1 cellular context compared by ENCODE assay signal in genomic region chr5:14143843-14144585, GRCh38.
TF ChIP-seq lines count a peak whose summit lies in the region.

No MANE protein-coding gene starts in this region.

TF ChIP-seq in HepG2, 621 proteins besides CTCF, POLR2A, EP300 and RAD21 (continued from another document):
- TF ChIP-seq HDAC1 (CRISPR knock-in tag; IDR thresholded peaks at IDR 0.05) (no peak; the same call in 1 of the 2 replicates), MED13 (CRISPR knock-in tag; IDR thresholded peaks at IDR 0.05) (0 out of 2 replicates have a peak, but pooled peaks have one; percentile 25), ASH2L (IDR thresholded peaks at IDR 0.05; ENCODE audit: insufficient read length, low read depth, low read length) (peak; percentile 73), IRX3 (CRISPR knock-in tag; IDR thresholded peaks at IDR 0.05; ENCODE audit: borderline replicate concordance, low read depth) (no peak), ZNF251 (CRISPR knock-in tag; IDR thresholded peaks at IDR 0.05) (no peak), AKAP8 (CRISPR knock-in tag; IDR thresholded peaks at IDR 0.05) (no peak), TP53 (CRISPR knock-in tag; conservative IDR thresholded peaks at IDR 0.05) (no peak)
TF ChIP-seq in HepG2: peak in this region for 47.
